Comparison of ENCODE assay signal across 29 cellular contexts in genomic region chr4:61996943-61997342, GRCh38.
"Had no signal": no experiment of that assay in that cellular context is flagged by ENCODE, and none has a peak within 500 bp of the region (broad histone marks: within the 10 kb centered on the region; RNA-seq: fewer than 3 reads in every experiment).

No MANE protein-coding gene starts in this region.

- H3K27ac ChIP-seq: left lung, lower lobe of right lung, pancreas, prostate gland, sigmoid colon, spleen, suprapubic skin, thoracic aorta, tibial artery, upper lobe of right lung had no signal

- H3K36me3 ChIP-seq: left lung, lower lobe of right lung, pancreas, prostate gland, sigmoid colon, spleen, suprapubic skin, thoracic aorta, tibial artery, upper lobe of right lung had no signal

- H3K4me3 ChIP-seq: left lung, lower lobe of right lung, pancreas, prostate gland, sigmoid colon, spleen, suprapubic skin, thoracic aorta, tibial artery, upper lobe of right lung had no signal

- H3K4me3 Mint-ChIP-seq: immature natural killer cell; naive thymus-derived CD8-positive, alpha-beta T cell; nephron; neural crest cell; stimulated activated effector memory CD8-positive, alpha-beta T cell treated with anti-CD3 and anti-CD28 coated beads, Interleukin-12 subunit alpha, Interleukin-12 subunit beta, amount 100 ng/mL, for 72 hours; stimulated activated naive CD8-positive, alpha-beta T cell treated with anti-CD3 and anti-CD28 coated beads, Interleukin-15, Interleukin-2, amounts not matched to agents 100 ng/mL and 50 ng/mL, for 24 hours had no signal

- H3K27me3 Mint-ChIP-seq: naive thymus-derived CD8-positive, alpha-beta T cell; stimulated activated naive CD8-positive, alpha-beta T cell treated with anti-CD3 and anti-CD28 coated beads, Interleukin-15, Interleukin-2, amounts not matched to agents 100 ng/mL and 50 ng/mL, for 24 hours had no signal

- FAIRE-seq: kidney, pancreas, small intestine, urothelium cell line had no signal

- H3K4me1 ChIP-seq: left lung, lower lobe of right lung, pancreas, prostate gland, sigmoid colon, spleen, suprapubic skin, upper lobe of right lung had no signal

- H3K27ac Mint-ChIP-seq: immature natural killer cell; naive thymus-derived CD8-positive, alpha-beta T cell; nephron; stimulated activated effector memory CD8-positive, alpha-beta T cell treated with anti-CD3 and anti-CD28 coated beads, Interleukin-12 subunit alpha, Interleukin-12 subunit beta, amount 100 ng/mL, for 72 hours; stimulated activated naive CD8-positive, alpha-beta T cell treated with anti-CD3 and anti-CD28 coated beads, Interleukin-15, Interleukin-2, amounts not matched to agents 100 ng/mL and 50 ng/mL, for 24 hours had no signal

- DNase-seq: immature natural killer cell; kidney; left colon; left lung; lower lobe of right lung; mammary epithelial cell; mesenchymal stem cell; naive thymus-derived CD8-positive, alpha-beta T cell; nucleus accumbens; pancreas; posterior cingulate gyrus; retina; right cardiac atrium; sigmoid colon; small intestine; spleen; stimulated activated CD4-positive, alpha-beta T cell treated with anti-CD3 and anti-CD28 coated beads, Interleukin-4, amount 100 ng/mL, for 24 hours; stimulated activated naive CD4-positive, alpha-beta T cell; tibial artery; trophoblast cell; upper lobe of right lung had no signal

- ATAC-seq: left colon; left lung; lower lobe of right lung; naive thymus-derived CD8-positive, alpha-beta T cell; pancreas; right cardiac atrium; stimulated activated effector memory CD8-positive, alpha-beta T cell treated with anti-CD3 and anti-CD28 coated beads, Interleukin-12 subunit alpha, Interleukin-12 subunit beta, amount 100 ng/mL, for 72 hours; upper lobe of right lung had no signal

- H3K27me3 ChIP-seq: left lung, pancreas, sigmoid colon, spleen, suprapubic skin, tibial artery, upper lobe of right lung had no signal

- H3K4me1 Mint-ChIP-seq: immature natural killer cell; naive thymus-derived CD8-positive, alpha-beta T cell; stimulated activated effector memory CD8-positive, alpha-beta T cell treated with anti-CD3 and anti-CD28 coated beads, Interleukin-12 subunit alpha, Interleukin-12 subunit beta, amount 100 ng/mL, for 72 hours had no signal

- H3K9me3 ChIP-seq: left lung, lower lobe of right lung, pancreas, prostate gland, sigmoid colon, suprapubic skin, thoracic aorta, tibial artery, upper lobe of right lung had no signal

- H3K36me3 Mint-ChIP-seq: immature natural killer cell; stimulated activated effector memory CD8-positive, alpha-beta T cell treated with anti-CD3 and anti-CD28 coated beads, Interleukin-12 subunit alpha, Interleukin-12 subunit beta, amount 100 ng/mL, for 72 hours had no signal

- H3K9me3 Mint-ChIP-seq: nephron, neural crest cell had no signal
